1 cellular context compared by ENCODE assay signal in genomic region chr10:7481382-7481765, GRCh38.
TF ChIP-seq lines count a peak whose summit lies in the region.

No MANE protein-coding gene starts in this region.

TF ChIP-seq in SK-N-SH, 30 proteins besides CTCF, POLR2A, EP300 and RAD21 (continued from another document):
- no peak for TF ChIP-seq EZH2phosphoT487 (IDR thresholded peaks at IDR 0.05; ENCODE audit: borderline replicate concordance, low read depth)
- no peak for TF ChIP-seq RFX5 (IDR thresholded peaks at IDR 0.05; ENCODE audit: low read length)
- no peak for TF ChIP-seq TAF1 (IDR thresholded peaks at IDR 0.05; ENCODE audit: borderline replicate concordance, low read depth, low read length)
- no peak for TF ChIP-seq MEF2A (IDR thresholded peaks at IDR 0.05; ENCODE audit: borderline replicate concordance, low read depth)
- TF ChIP-seq, protein P1, sequence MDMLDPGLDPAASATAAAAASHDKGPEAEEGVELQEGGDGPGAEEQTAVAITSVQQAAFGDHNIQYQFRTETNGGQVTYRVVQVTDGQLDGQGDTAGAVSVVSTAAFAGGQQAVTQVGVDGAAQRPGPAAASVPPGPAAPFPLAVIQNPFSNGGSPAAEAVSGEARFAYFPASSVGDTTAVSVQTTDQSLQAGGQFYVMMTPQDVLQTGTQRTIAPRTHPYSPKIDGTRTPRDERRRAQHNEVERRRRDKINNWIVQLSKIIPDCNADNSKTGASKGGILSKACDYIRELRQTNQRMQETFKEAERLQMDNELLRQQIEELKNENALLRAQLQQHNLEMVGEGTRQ (IDR thresholded peaks at IDR 0.05; ENCODE audit: borderline replicate concordance, low read depth, low read length): no peak
- no peak for TF ChIP-seq NFIC (IDR thresholded peaks at IDR 0.05; ENCODE audit: borderline replicate concordance)
- no peak for TF ChIP-seq PBX3 (IDR thresholded peaks at IDR 0.05)
- TF ChIP-seq TCF12 (IDR thresholded peaks at IDR 0.05): no peak
- TF ChIP-seq, protein P2, sequence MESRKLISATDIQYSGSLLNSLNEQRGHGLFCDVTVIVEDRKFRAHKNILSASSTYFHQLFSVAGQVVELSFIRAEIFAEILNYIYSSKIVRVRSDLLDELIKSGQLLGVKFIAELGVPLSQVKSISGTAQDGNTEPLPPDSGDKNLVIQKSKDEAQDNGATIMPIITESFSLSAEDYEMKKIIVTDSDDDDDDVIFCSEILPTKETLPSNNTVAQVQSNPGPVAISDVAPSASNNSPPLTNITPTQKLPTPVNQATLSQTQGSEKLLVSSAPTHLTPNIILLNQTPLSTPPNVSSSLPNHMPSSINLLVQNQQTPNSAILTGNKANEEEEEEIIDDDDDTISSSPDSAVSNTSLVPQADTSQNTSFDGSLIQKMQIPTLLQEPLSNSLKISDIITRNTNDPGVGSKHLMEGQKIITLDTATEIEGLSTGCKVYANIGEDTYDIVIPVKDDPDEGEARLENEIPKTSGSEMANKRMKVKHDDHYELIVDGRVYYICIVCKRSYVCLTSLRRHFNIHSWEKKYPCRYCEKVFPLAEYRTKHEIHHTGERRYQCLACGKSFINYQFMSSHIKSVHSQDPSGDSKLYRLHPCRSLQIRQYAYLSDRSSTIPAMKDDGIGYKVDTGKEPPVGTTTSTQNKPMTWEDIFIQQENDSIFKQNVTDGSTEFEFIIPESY (IDR thresholded peaks at IDR 0.05; ENCODE audit: borderline replicate concordance, low read depth): no peak
- no peak for TF ChIP-seq SIN3A (IDR thresholded peaks at IDR 0.05; ENCODE audit: borderline replicate concordance, low read depth, low read length)
